1 cellular context compared by ENCODE assay signal in genomic region chr11:68531129-68531693, GRCh38.
TF ChIP-seq lines count a peak whose summit lies in the region.

No MANE protein-coding gene starts in this region.

TF ChIP-seq in HEK293, 187 proteins besides CTCF, POLR2A, EP300 and RAD21 (continued from another document):
- TF ChIP-seq ZBTB49 (tag by site-specific recombination; IDR thresholded peaks at IDR 0.05; ENCODE audit: low read depth) (no peak), ZNF610 (tag by site-specific recombination; IDR thresholded peaks at IDR 0.05; ENCODE audit: borderline replicate concordance) (no peak), ZSCAN4 (tag by site-specific recombination; IDR thresholded peaks at IDR 0.05) (no peak), ZNF394 (tag by site-specific recombination; IDR thresholded peaks at IDR 0.05; ENCODE audit: borderline replicate concordance) (peak; percentile 93), ZNF366 (tag by site-specific recombination; conservative IDR thresholded peaks at IDR 0.05) (no peak), ZNF202 (tag by site-specific recombination; IDR thresholded peaks at IDR 0.05; ENCODE audit: borderline replicate concordance) (no peak), ZBTB20 (tag by site-specific recombination; IDR thresholded peaks at IDR 0.05) (no peak), AEBP2 (tag by site-specific recombination; IDR thresholded peaks at IDR 0.05; ENCODE audit: borderline replicate concordance) (no peak), ZNF513 (tag by site-specific recombination; IDR thresholded peaks at IDR 0.05) (no peak), ZNF629 (tag by site-specific recombination; IDR thresholded peaks at IDR 0.05) (peak; percentile 38; the same call in 1 of the 2 replicates), ZNF416 (tag by site-specific recombination; IDR thresholded peaks at IDR 0.05) (no peak), ZNF140 (tag by site-specific recombination; IDR thresholded peaks at IDR 0.05) (peak; percentile 50; the same call in 1 of the 2 replicates), IKZF3 (tag by site-specific recombination; IDR thresholded peaks at IDR 0.05) (no peak), ZNF426 (tag by site-specific recombination; IDR thresholded peaks at IDR 0.05) (peak; percentile 84), ZNF664 (tag by site-specific recombination; IDR thresholded peaks at IDR 0.05) (0 out of 2 replicates have a peak, but pooled peaks have one; percentile 46), REST (tag by site-specific recombination; IDR thresholded peaks at IDR 0.05) (peak; percentile 73), YY2 (tag by site-specific recombination; IDR thresholded peaks at IDR 0.05) (no peak), ZBTB8A (tag by site-specific recombination; IDR thresholded peaks at IDR 0.05) (peak; percentile 56), ZNF544 (tag by site-specific recombination; IDR thresholded peaks at IDR 0.05) (no peak), KLF16 (tag by site-specific recombination; IDR thresholded peaks at IDR 0.05) (no peak), ZNF555 (tag by site-specific recombination; conservative IDR thresholded peaks at IDR 0.05) (peak; percentile 81)
